12 cellular contexts compared by ENCODE assay signal in the genomic region with DNA sequence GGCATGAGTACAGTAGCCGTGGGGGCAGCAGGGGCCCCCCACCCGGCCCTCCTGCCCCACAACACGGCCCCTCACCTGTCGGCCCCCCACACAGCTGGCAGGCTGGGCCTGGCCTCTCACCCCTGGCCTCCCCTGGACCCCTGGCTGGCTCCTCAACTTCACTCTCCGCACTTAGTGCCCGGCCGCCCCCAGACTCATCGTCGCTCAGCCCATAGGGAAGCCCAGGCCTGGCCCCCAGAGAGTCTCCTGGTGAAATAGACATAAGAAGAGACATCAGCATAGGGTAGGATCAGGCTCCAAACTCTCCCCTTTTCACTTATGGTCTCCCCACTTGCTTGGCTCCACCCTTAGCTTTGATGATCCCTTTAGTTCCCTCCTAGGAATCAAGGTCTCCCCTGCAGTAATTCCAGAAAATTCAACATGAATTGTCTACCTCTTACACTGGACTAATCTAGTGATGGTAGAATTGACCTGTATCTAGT. TPM values are rescaled to one million over a fixed set of nuclear protein-coding genes. Genes with fewer than 3 reads are reported as not detected.
DNase-seq lines count a peak whose midpoint lies in the region; ATAC-seq, FAIRE-seq and TF ChIP-seq lines count a peak whose summit lies in the region.
"Had no signal": no experiment of that assay in that cellular context is flagged by ENCODE, and none has a peak within 500 bp of the region (broad histone marks: within the 10 kb centered on the region; RNA-seq: fewer than 3 reads in every experiment).

No MANE protein-coding gene starts in this region.

- no peak overlapping the region for H3K27ac ChIP-seq in keratinocyte (ENCODE audit: control insufficient read depth, insufficient read depth, low read length)
- peak overlapping the region; percentile 90 to 95 (median 94) for H3K27ac ChIP-seq in transverse colon

- H3K4me3 Mint-ChIP-seq in activated naive CD4-positive, alpha-beta T cell treated with anti-CD3 and anti-CD28 coated beads, Interleukin-2, amount 50 U/mL, for 24 hours: peak overlapping the region; percentile 93
- H3K4me3 Mint-ChIP-seq in activated T-helper 2 cell treated with anti-CD3 and anti-CD28 coated beads, Interferon-gamma antibody, Interleukin-2, Interleukin-4, amounts not matched to agents 10 μg/mL and 5 μg/mL and 100 μg/mL, durations not matched to agents 14 hours and 24 hours and 36 hours (ENCODE audit: low read depth): peak overlapping the region; percentile 86

- H3K9ac ChIP-seq in keratinocyte (ENCODE audit: control insufficient read depth, extremely low read depth, insufficient read depth, low read length): no peak overlapping the region

- in situ Hi-C loops in transverse colon (cut with MboI; ENCODE audit: low pct_ligation_motif_present in 1 of 4, low pct_unique_long_range_greater_than_20kb in 1 of 4, low sequenced_read_pairs in 3 of 4): no loop called here

- no peak overlapping the region for H2AFZ ChIP-seq in keratinocyte (ENCODE audit: control insufficient read depth, low read length)

- no peak for DNase-seq in activated naive CD4-positive, alpha-beta T cell (lab: John Stamatoyannopoulos, UW)
- DNase-seq in activated T-helper 2 cell treated with anti-CD3 and anti-CD28 coated beads, Interferon-gamma antibody, Interleukin-2, Interleukin-4, amounts not matched to agents 10 μg/mL and 5 μg/mL and 100 μg/mL, durations not matched to agents 14 hours and 24 hours and 36 hours (ENCODE audit: low spot score): no peak
- DNase-seq in keratinocyte (ENCODE audit: low read depth, low spot score): no peak
- no peak for DNase-seq in transverse colon
- DNase-seq in cerebellar cortex (ENCODE audit: low spot score): no peak
- DNase-seq: COR-L47, retina had no signal

- FAIRE-seq in keratinocyte (lab: Jason Lieb, UNC): no peak

- intact Hi-C loops in activated T-helper 2 cell treated with anti-CD3 and anti-CD28 coated beads, Interferon-gamma antibody, Interleukin-2, Interleukin-4, amounts not matched to agents 10 μg/mL and 5 μg/mL and 100 μg/mL, durations not matched to agents 14 hours and 24 hours and 36 hours (cut with micrococcal nuclease): no loop called here
- intact Hi-C loops in transverse colon (cut with DNase I; ENCODE audit: low total_unique reads): no loop called here

- H3K27me3 Mint-ChIP-seq in activated naive CD4-positive, alpha-beta T cell treated with anti-CD3 and anti-CD28 coated beads, Interleukin-2, amount 50 U/mL, for 24 hours: no peaks in the 10 kb centered on the region
- no peaks in the 10 kb centered on the region for H3K27me3 Mint-ChIP-seq in activated T-helper 2 cell treated with anti-CD3 and anti-CD28 coated beads, Interferon-gamma antibody, Interleukin-2, Interleukin-4, amounts not matched to agents 10 μg/mL and 5 μg/mL and 100 μg/mL, durations not matched to agents 14 hours and 24 hours and 36 hours (ENCODE audit: low read depth)

- H3K36me3 ChIP-seq in keratinocyte (ENCODE audit: control insufficient read depth in 2 of 2, extremely low read depth in 1 of 2, insufficient read depth in 2 of 2, low read length in 2 of 2) (peaks cover 47 to 55% of the 10 kb centered on the region in 2 experiments), transverse colon (peaks cover 0 to 43% (median 22%) of the 10 kb centered on the region in 4 donors)

- H3K4me2 ChIP-seq in keratinocyte (ENCODE audit: control insufficient read depth, extremely low read depth, insufficient read depth, low read depth, low read length): peak overlapping the region; percentile 88

- H3K27me3 ChIP-seq in keratinocyte (ENCODE audit: control insufficient read depth, extremely low read depth, insufficient read depth, low read length): no peaks in the 10 kb centered on the region
- no peaks in the 10 kb centered on the region for H3K27me3 ChIP-seq in transverse colon
- H3K27me3 ChIP-seq: gastroesophageal sphincter had no signal

- H3K9me1 ChIP-seq in keratinocyte (ENCODE audit: control insufficient read depth, extremely low read depth, insufficient read depth, low read length): no peaks in the 10 kb centered on the region

- TF ChIP-seq CTCF in keratinocyte (optimal IDR thresholded peaks at IDR 0.05 in 1 of 3, IDR thresholded peaks at IDR 0.05 in 1 of 3, conservative IDR thresholded peaks at IDR 0.05 in 1 of 3; ENCODE audit: extremely low read depth in 1 of 3, insufficient read depth in 2 of 3, low read length in 3 of 3) (no peak), transverse colon (IDR thresholded peaks at IDR 0.05) (no peak)

- H3K27ac Mint-ChIP-seq in activated naive CD4-positive, alpha-beta T cell treated with anti-CD3 and anti-CD28 coated beads, Interleukin-2, amount 50 U/mL, for 24 hours: peak overlapping the region; percentile 83
- H3K27ac Mint-ChIP-seq in activated T-helper 2 cell treated with anti-CD3 and anti-CD28 coated beads, Interferon-gamma antibody, Interleukin-2, Interleukin-4, amounts not matched to agents 10 μg/mL and 5 μg/mL and 100 μg/mL, durations not matched to agents 14 hours and 24 hours and 36 hours: peak overlapping the region; percentile 89

- WGBS in transverse colon (ENCODE audit: low coverage in 1 of 2), 2 donors: 85% methylated on average over 9 of the region's 9 CpGs; no CpG with 5 or more reads in 1 of the 2 donors

- H3K4me3 ChIP-seq in keratinocyte (ENCODE audit: control insufficient read depth in 2 of 3, extremely low read depth in 1 of 3, insufficient read depth in 2 of 3, low read depth in 1 of 3, low read length in 3 of 3) (no peak overlapping the region), transverse colon (no peak overlapping the region)

- dilution Hi-C loops in keratinocyte (cut with MboI; ENCODE audit: extremely low pct_ligation_motif_present, low sequenced_read_pairs): no loop called here

- H3K9me3 ChIP-seq in keratinocyte (ENCODE audit: control insufficient read depth, low read depth, low read length): no peaks in the 10 kb centered on the region
- no peaks in the 10 kb centered on the region for H3K9me3 ChIP-seq in transverse colon
- H3K9me3 ChIP-seq: gastroesophageal sphincter had no signal

- H3K36me3 Mint-ChIP-seq in activated naive CD4-positive, alpha-beta T cell treated with anti-CD3 and anti-CD28 coated beads, Interleukin-2, amount 50 U/mL, for 24 hours: peaks cover 15% of the 10 kb centered on the region
- H3K36me3 Mint-ChIP-seq in activated T-helper 2 cell treated with anti-CD3 and anti-CD28 coated beads, Interferon-gamma antibody, Interleukin-2, Interleukin-4, amounts not matched to agents 10 μg/mL and 5 μg/mL and 100 μg/mL, durations not matched to agents 14 hours and 24 hours and 36 hours (ENCODE audit: low read depth): peaks cover 89% of the 10 kb centered on the region

- no peaks in the 10 kb centered on the region for H3K9me3 Mint-ChIP-seq in activated naive CD4-positive, alpha-beta T cell treated with anti-CD3 and anti-CD28 coated beads, Interleukin-2, amount 50 U/mL, for 24 hours
- H3K9me3 Mint-ChIP-seq in activated T-helper 2 cell treated with anti-CD3 and anti-CD28 coated beads, Interferon-gamma antibody, Interleukin-2, Interleukin-4, amounts not matched to agents 10 μg/mL and 5 μg/mL and 100 μg/mL, durations not matched to agents 14 hours and 24 hours and 36 hours: no peaks in the 10 kb centered on the region

- H3K4me1 Mint-ChIP-seq in activated naive CD4-positive, alpha-beta T cell treated with anti-CD3 and anti-CD28 coated beads, Interleukin-2, amount 50 U/mL, for 24 hours: peaks cover 40% of the 10 kb centered on the region
- peaks cover 18% of the 10 kb centered on the region for H3K4me1 Mint-ChIP-seq in activated T-helper 2 cell treated with anti-CD3 and anti-CD28 coated beads, Interferon-gamma antibody, Interleukin-2, Interleukin-4, amounts not matched to agents 10 μg/mL and 5 μg/mL and 100 μg/mL, durations not matched to agents 14 hours and 24 hours and 36 hours (ENCODE audit: low read depth)

- no peak for TF ChIP-seq EP300 in transverse colon (IDR thresholded peaks at IDR 0.05; ENCODE audit: low read depth)

- H3K4me1 ChIP-seq in keratinocyte (ENCODE audit: control insufficient read depth, extremely low read depth, insufficient read depth, low read length): peaks cover 16% of the 10 kb centered on the region
- H3K4me1 ChIP-seq in transverse colon: peaks cover 8 to 25% (median 19%) of the 10 kb centered on the region in 4 donors

- peaks cover 36% of the 10 kb centered on the region for H3K79me2 ChIP-seq in keratinocyte (ENCODE audit: control insufficient read depth, insufficient read depth, low read length)

- ATAC-seq in GM18519 (IDR thresholded peaks at IDR 0.05; ENCODE audit: low FRiP score, unreplicated experiment) (no peak), HG03025 (IDR thresholded peaks at IDR 0.05; ENCODE audit: low FRiP score, unreplicated experiment) (no peak)
- ATAC-seq: gastroesophageal sphincter, Right ventricle myocardium inferior had no signal

- peaks cover 3% of the 10 kb centered on the region for H4K20me1 ChIP-seq in keratinocyte (ENCODE audit: control insufficient read depth, extremely low read depth, insufficient read depth, low read length)

- no peak for TF ChIP-seq POLR2A in transverse colon (IDR thresholded peaks at IDR 0.05)

RNA-seq across cellular contexts. Expression of gene ZNF513, which starts 1.7 kb away (rescaled TPM):
- 11.7 and 12.8 TPM in 2 replicates for total RNA-seq in activated T-helper 2 cell treated with anti-CD3 and anti-CD28 coated beads, Interferon-gamma antibody, Interleukin-2, Interleukin-4, amounts not matched to agents 10 μg/mL and 5 μg/mL and 100 μg/mL, durations not matched to agents 14 hours and 24 hours and 36 hours
- 8.8 to 14.3 TPM (median 8.9 TPM) in 3 replicates for polyA plus RNA-seq in keratinocyte
- 4.3 TPM for polyA plus RNA-seq in keratinocyte (2011; ENCODE audit: low read depth)
- 3.5 and 8.7 TPM in 2 replicates for polyA plus RNA-seq in keratinocyte (2011; cell fraction: cytosol; rRNA removed)
- polyA plus RNA-seq in keratinocyte (2011; cell fraction: nucleus; rRNA removed): 24.3 and 30.8 TPM in 2 replicates
- 8.9 and 9.5 TPM in 2 replicates for polyA plus RNA-seq in keratinocyte (2012; ENCODE audit: low replicate concordance)
- 3.8 to 11.4 TPM (median 4.2 TPM) in 3 replicates for polyA minus RNA-seq in keratinocyte
- polyA minus RNA-seq in keratinocyte (2011; cell fraction: cytosol; rRNA and poly(A)+ RNA removed): 12.9 TPM
- 5.7 and 6.2 TPM in 2 replicates for polyA minus RNA-seq in keratinocyte (2011; cell fraction: nucleus; rRNA and poly(A)+ RNA removed)
- total RNA-seq in transverse colon: 10 to 100 TPM; 24.0 to 41.0 (median 32.6) TPM

RNA-seq across cellular contexts. Expression of gene SNX17, which starts 8.4 kb away (rescaled TPM):
- total RNA-seq in activated T-helper 2 cell treated with anti-CD3 and anti-CD28 coated beads, Interferon-gamma antibody, Interleukin-2, Interleukin-4, amounts not matched to agents 10 μg/mL and 5 μg/mL and 100 μg/mL, durations not matched to agents 14 hours and 24 hours and 36 hours: 117 and 120 TPM in 2 replicates
- 79.4 to 101 TPM (median 83.3 TPM) in 3 replicates for polyA plus RNA-seq in keratinocyte
- polyA plus RNA-seq in keratinocyte (2011; ENCODE audit: low read depth): 20.1 TPM
- polyA plus RNA-seq in keratinocyte (2011; cell fraction: cytosol; rRNA removed): 69.2 and 86.4 TPM in 2 replicates
- 79.1 and 81.2 TPM in 2 replicates for polyA plus RNA-seq in keratinocyte (2011; cell fraction: nucleus; rRNA removed)
- 43.6 and 90.3 TPM in 2 replicates for polyA plus RNA-seq in keratinocyte (2012; ENCODE audit: low replicate concordance)
- polyA minus RNA-seq in keratinocyte: 79.1 to 86.3 TPM (median 84.0 TPM) in 3 replicates
- 106 TPM for polyA minus RNA-seq in keratinocyte (2011; cell fraction: cytosol; rRNA and poly(A)+ RNA removed)
- polyA minus RNA-seq in keratinocyte (2011; cell fraction: nucleus; rRNA and poly(A)+ RNA removed): 30.5 and 33.0 TPM in 2 replicates
- total RNA-seq in transverse colon: 10 to 100 TPM; 59.8 to 99.3 (median 73.9) TPM

RNA-seq across cellular contexts. Expression of gene EIF2B4, which starts 8.7 kb away (rescaled TPM):
- total RNA-seq in activated T-helper 2 cell treated with anti-CD3 and anti-CD28 coated beads, Interferon-gamma antibody, Interleukin-2, Interleukin-4, amounts not matched to agents 10 μg/mL and 5 μg/mL and 100 μg/mL, durations not matched to agents 14 hours and 24 hours and 36 hours: 43.4 and 44.8 TPM in 2 replicates
- polyA plus RNA-seq in keratinocyte: 43.1 to 54.9 TPM (median 54.2 TPM) in 3 replicates
- 50.5 TPM for polyA plus RNA-seq in keratinocyte (2011; ENCODE audit: low read depth)
- 33.9 and 39.0 TPM in 2 replicates for polyA plus RNA-seq in keratinocyte (2011; cell fraction: cytosol; rRNA removed)
- polyA plus RNA-seq in keratinocyte (2011; cell fraction: nucleus; rRNA removed): 77.4 and 78.1 TPM in 2 replicates
- polyA plus RNA-seq in keratinocyte (2012; ENCODE audit: low replicate concordance): 55.8 and 68.5 TPM in 2 replicates
- 60.8 to 91.8 TPM (median 70.4 TPM) in 3 replicates for polyA minus RNA-seq in keratinocyte
- 23.2 TPM for polyA minus RNA-seq in keratinocyte (2011; cell fraction: cytosol; rRNA and poly(A)+ RNA removed)
- polyA minus RNA-seq in keratinocyte (2011; cell fraction: nucleus; rRNA and poly(A)+ RNA removed): 13.0 and 20.6 TPM in 2 replicates
- 10 to 100 TPM; 12.0 to 36.7 (median 27.5) TPM for total RNA-seq in transverse colon

RNA-seq across cellular contexts. Expression of gene GTF3C2, which starts 22.3 kb away (rescaled TPM):
- total RNA-seq in activated T-helper 2 cell treated with anti-CD3 and anti-CD28 coated beads, Interferon-gamma antibody, Interleukin-2, Interleukin-4, amounts not matched to agents 10 μg/mL and 5 μg/mL and 100 μg/mL, durations not matched to agents 14 hours and 24 hours and 36 hours: 65.8 and 66.9 TPM in 2 replicates
- 44.7 to 53.4 TPM (median 51.3 TPM) in 3 replicates for polyA plus RNA-seq in keratinocyte
- 25.0 TPM for polyA plus RNA-seq in keratinocyte (2011; ENCODE audit: low read depth)
- 34.4 and 43.6 TPM in 2 replicates for polyA plus RNA-seq in keratinocyte (2011; cell fraction: cytosol; rRNA removed)
- polyA plus RNA-seq in keratinocyte (2011; cell fraction: nucleus; rRNA removed): 93.6 and 94.0 TPM in 2 replicates
- polyA plus RNA-seq in keratinocyte (2012; ENCODE audit: low replicate concordance): 40.5 and 46.6 TPM in 2 replicates
- 50.2 to 69.2 TPM (median 57.6 TPM) in 3 replicates for polyA minus RNA-seq in keratinocyte
- polyA minus RNA-seq in keratinocyte (2011; cell fraction: cytosol; rRNA and poly(A)+ RNA removed): 46.2 TPM
- polyA minus RNA-seq in keratinocyte (2011; cell fraction: nucleus; rRNA and poly(A)+ RNA removed): 38.5 and 50.4 TPM in 2 replicates
- total RNA-seq in transverse colon: 10 to 100 TPM; 55.7 to 79.2 (median 63.6) TPM

RNA-seq across cellular contexts. Expression of gene PPM1G, which starts 30.5 kb away (rescaled TPM):
- 159 and 163 TPM in 2 replicates for total RNA-seq in activated T-helper 2 cell treated with anti-CD3 and anti-CD28 coated beads, Interferon-gamma antibody, Interleukin-2, Interleukin-4, amounts not matched to agents 10 μg/mL and 5 μg/mL and 100 μg/mL, durations not matched to agents 14 hours and 24 hours and 36 hours
- polyA plus RNA-seq in keratinocyte: 31.8 to 86.8 TPM (median 55.5 TPM) in 3 replicates
- polyA plus RNA-seq in keratinocyte (2011; ENCODE audit: low read depth): 54.9 TPM
- polyA plus RNA-seq in keratinocyte (2011; cell fraction: cytosol; rRNA removed): 44.3 and 56.2 TPM in 2 replicates
- 50.1 and 50.4 TPM in 2 replicates for polyA plus RNA-seq in keratinocyte (2011; cell fraction: nucleus; rRNA removed)
- polyA plus RNA-seq in keratinocyte (2012; ENCODE audit: low replicate concordance): 56.2 and 101 TPM in 2 replicates
- polyA minus RNA-seq in keratinocyte: 36.7 to 58.7 TPM (median 46.5 TPM) in 3 replicates
- polyA minus RNA-seq in keratinocyte (2011; cell fraction: cytosol; rRNA and poly(A)+ RNA removed): 52.4 TPM
- polyA minus RNA-seq in keratinocyte (2011; cell fraction: nucleus; rRNA and poly(A)+ RNA removed): 16.7 and 24.4 TPM in 2 replicates
- total RNA-seq in transverse colon: 10 to 100 TPM; 43.4 to 54.9 (median 51.7) TPM
